ENCODE assay signal across 12 cellular contexts in the genomic region with DNA sequence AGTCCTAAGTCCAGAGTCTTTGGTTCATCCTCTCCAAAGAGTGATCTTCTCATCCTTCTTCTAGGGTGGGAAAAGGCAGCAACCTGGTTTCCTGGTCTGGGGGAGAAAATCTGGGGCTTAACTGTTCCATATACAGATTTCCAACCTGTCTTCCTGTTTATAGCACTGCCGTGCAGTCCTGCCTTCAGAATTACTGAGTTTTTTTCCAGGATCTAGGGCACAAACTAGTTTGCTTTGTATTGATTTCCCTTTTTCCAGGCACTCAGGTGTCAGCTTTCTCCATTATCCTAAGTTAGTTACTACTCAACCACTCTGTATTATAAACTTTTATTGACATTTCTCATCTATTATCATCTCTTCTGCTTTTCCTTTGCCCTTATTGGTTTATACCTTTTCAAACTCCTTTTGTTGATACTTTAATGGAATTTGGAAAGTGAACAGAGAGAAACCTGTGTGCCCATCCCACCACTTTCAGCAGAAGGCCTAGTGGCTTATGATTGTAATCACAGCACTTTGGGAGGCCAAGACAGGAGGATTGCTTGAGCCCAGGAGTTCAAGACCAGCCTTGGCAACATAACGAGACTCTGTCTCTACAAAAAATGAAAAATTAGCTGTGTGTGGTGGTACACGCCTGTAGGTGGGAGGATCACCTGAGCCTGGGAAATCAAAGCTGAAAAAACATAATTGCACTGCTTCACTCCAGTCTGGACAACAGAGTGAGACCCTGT. TPM values are rescaled to one million over a fixed set of nuclear protein-coding genes. Genes with fewer than 3 reads are reported as not detected.
DNase-seq lines count a peak whose midpoint lies in the region; ATAC-seq and TF ChIP-seq lines count a peak whose summit lies in the region.
"Had no signal": no experiment of that assay in that cellular context is flagged by ENCODE, and none has a peak within 500 bp of the region (broad histone marks: within the 10 kb centered on the region; RNA-seq: fewer than 3 reads in every experiment).

No MANE protein-coding gene starts in this region.

- H3K27me3 Mint-ChIP-seq in GM23338 (ENCODE audit: insufficient read depth, low read depth, poor library complexity) (peaks cover 2% of the 10 kb centered on the region), HFFc6 (ENCODE audit: insufficient read depth) (peaks cover 38% of the 10 kb centered on the region)
- H3K27me3 Mint-ChIP-seq: B cell had no signal

- H3K36me3 Mint-ChIP-seq in GM23338 (ENCODE audit: low read depth), result no peaks in the 10 kb centered on the region
- no peaks in the 10 kb centered on the region for H3K36me3 Mint-ChIP-seq in HFFc6 (ENCODE audit: low read depth)

- H4K20me1 ChIP-seq in GM23338 (replicated peaks; ENCODE audit: insufficient read depth), result no peaks in the 10 kb centered on the region

- no peaks in the 10 kb centered on the region for H3K27me3 ChIP-seq in GM23338 (ENCODE audit: insufficient read depth)
- no peaks in the 10 kb centered on the region for H3K27me3 ChIP-seq in body of pancreas
- no peaks in the 10 kb centered on the region for H3K27me3 ChIP-seq in liver (ENCODE audit: control insufficient read depth in 4 of 4, insufficient read depth in 4 of 4, low read length in 3 of 4)

- H3K4me3 Mint-ChIP-seq in GM23338 (no peak overlapping the region), HFFc6 (no peak overlapping the region)
- H3K4me3 Mint-ChIP-seq: B cell, H9 had no signal

- intact Hi-C loops in body of pancreas (cut with DNase I), result no loop called here

- no peaks in the 10 kb centered on the region for H3K9me2 ChIP-seq in GM23338 (ENCODE audit: insufficient read depth)

- H3K4me1 Mint-ChIP-seq in GM23338 (peaks cover 13% of the 10 kb centered on the region), HFFc6 (ENCODE audit: low read depth) (no peaks in the 10 kb centered on the region; the same call in 1 of the 2 replicates)

- H3K27ac Mint-ChIP-seq in GM23338 (no peak overlapping the region; the same call in 1 of the 2 replicates), HFFc6 (no peak overlapping the region)
- H3K27ac Mint-ChIP-seq: B cell, H9 had no signal

- 34 to 47% methylated on average over 3 of the region's 3 CpGs for WGBS in body of pancreas, 2 donors
- WGBS in liver, result 69% methylated on average over 3 of the region's 3 CpGs

- H3F3A ChIP-seq in GM23338 (replicated peaks; ENCODE audit: low read depth), result no peaks in the 10 kb centered on the region

- H3K4me1 ChIP-seq in GM23338 (ENCODE audit: insufficient read depth) (no peaks in the 10 kb centered on the region), body of pancreas (peaks cover 90% of the 10 kb centered on the region), liver (ENCODE audit: control insufficient read depth in 4 of 4, insufficient read depth in 4 of 4, low read length in 3 of 4) (peaks cover 16 to 57% (median 49%) of the 10 kb centered on the region in 4 donors)

- TF ChIP-seq RAD21 in liver (IDR thresholded peaks at IDR 0.05), result no peak

- no peak overlapping the region for H3K9ac ChIP-seq in liver (ENCODE audit: low read depth in 1 of 2, low read length in 2 of 2)

- H3K27ac ChIP-seq in GM23338 (ENCODE audit: low read depth) (no peak overlapping the region), body of pancreas (peak overlapping the region; percentile 32 to 94 (median 80)), liver (ENCODE audit: low read depth in 1 of 2, low read length in 2 of 2) (peak overlapping the region; percentile 16 to 28)

- H3K36me3 ChIP-seq in GM23338 (ENCODE audit: insufficient read depth) (no peaks in the 10 kb centered on the region), body of pancreas (replicated peaks in 1 of 2; ENCODE audit: insufficient read depth in 1 of 2, low read depth in 2 of 2) (no peaks in the 10 kb centered on the region), liver (ENCODE audit: control insufficient read depth in 4 of 4, insufficient read depth in 3 of 4, low read depth in 1 of 4, low read length in 3 of 4) (no peaks in the 10 kb centered on the region)

- DNase-seq in GM23338 (ENCODE audit: low spot score) (no peak), body of pancreas (no peak), mucosa of gallbladder (ENCODE audit: low spot score) (no peak), HFFc6 (no peak)
- DNase-seq: DMS53, GF-D8, GOT3, H9 had no signal

- H3K9me3 Mint-ChIP-seq in GM23338, result no peaks in the 10 kb centered on the region
- H3K9me3 Mint-ChIP-seq in HFFc6, result no peaks in the 10 kb centered on the region
- H3K9me3 Mint-ChIP-seq: H9 had no signal

- TF ChIP-seq POLR2A in body of pancreas (IDR thresholded peaks at IDR 0.05), result no peak

- no peak overlapping the region for H3K4me2 ChIP-seq in GM23338

- no peaks in the 10 kb centered on the region for H3K9me3 ChIP-seq in body of pancreas
- H3K9me3 ChIP-seq in liver (ENCODE audit: control insufficient read depth in 4 of 4, low read length in 3 of 4), result no peaks in the 10 kb centered on the region

- no peak overlapping the region for H3K4me3 ChIP-seq in GM23338
- H3K4me3 ChIP-seq in body of pancreas, result no peak overlapping the region
- no peak overlapping the region for H3K4me3 ChIP-seq in liver (ENCODE audit: low read depth in 1 of 3, low read length in 3 of 3)

- peak overlapping the region; percentile 77; the same call in 1 of the 2 replicates for H2AFZ ChIP-seq in GM23338

- no peak for ATAC-seq in GM23338
- ATAC-seq in body of pancreas, result no peak
- ATAC-seq in GM18861 (IDR thresholded peaks at IDR 0.05; ENCODE audit: unreplicated experiment), result no peak
- no peak for ATAC-seq in GM21515 (IDR thresholded peaks at IDR 0.05; ENCODE audit: unreplicated experiment)

- no peaks in the 10 kb centered on the region for H3K79me2 ChIP-seq in GM23338 (replicated peaks; ENCODE audit: insufficient read depth)

- TF ChIP-seq CTCF in GM23338 (conservative IDR thresholded peaks at IDR 0.05; ENCODE audit: low read depth in 2 of 2) (no peak), body of pancreas (IDR thresholded peaks at IDR 0.05) (no peak), liver (IDR thresholded peaks at IDR 0.05; ENCODE audit: low read depth, low read length, missing input control) (no peak), HFFc6 (IDR thresholded peaks at IDR 0.05) (no peak)

TF ChIP-seq in GM23338, 12 proteins besides CTCF, POLR2A, EP300 and RAD21 (continues in another document):
- TF ChIP-seq ZNF331 (CRISPR knock-in tag; IDR thresholded peaks at IDR 0.05; ENCODE audit: low read depth) (no peak), STAT1 (IDR thresholded peaks at IDR 0.05; ENCODE audit: unreplicated experiment) (no peak), EZH2 (IDR thresholded peaks at IDR 0.05; ENCODE audit: low read depth, unreplicated experiment) (no peak), POLR2AphosphoS5 (IDR thresholded peaks at IDR 0.05; ENCODE audit: low read depth) (no peak)
- TF ChIP-seq, protein P1, sequence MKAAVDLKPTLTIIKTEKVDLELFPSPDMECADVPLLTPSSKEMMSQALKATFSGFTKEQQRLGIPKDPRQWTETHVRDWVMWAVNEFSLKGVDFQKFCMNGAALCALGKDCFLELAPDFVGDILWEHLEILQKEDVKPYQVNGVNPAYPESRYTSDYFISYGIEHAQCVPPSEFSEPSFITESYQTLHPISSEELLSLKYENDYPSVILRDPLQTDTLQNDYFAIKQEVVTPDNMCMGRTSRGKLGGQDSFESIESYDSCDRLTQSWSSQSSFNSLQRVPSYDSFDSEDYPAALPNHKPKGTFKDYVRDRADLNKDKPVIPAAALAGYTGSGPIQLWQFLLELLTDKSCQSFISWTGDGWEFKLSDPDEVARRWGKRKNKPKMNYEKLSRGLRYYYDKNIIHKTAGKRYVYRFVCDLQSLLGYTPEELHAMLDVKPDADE (IDR thresholded peaks at IDR 0.05), result no peak

TF ChIP-seq in liver, 16 proteins besides CTCF, POLR2A, EP300 and RAD21:
- TF ChIP-seq YY1 (IDR thresholded peaks at IDR 0.05), result peak; percentile 21
- TF ChIP-seq SP1 (IDR thresholded peaks at IDR 0.05), result peak; percentile 15
- TF ChIP-seq FOXA2 (IDR thresholded peaks at IDR 0.05), result no peak
- peak in 1 of 2 donors; percentile 20 for TF ChIP-seq HNF4A (conservative IDR thresholded peaks at IDR 0.05)

RNA-seq across cellular contexts. Expression of gene LYZ, which starts 4.1 kb away (rescaled TPM):
- total RNA-seq in GM23338 (2014; rRNA removed; shearing (Covaris generic)), result not detected in 2 replicates
- polyA plus RNA-seq in GM23338 (2016; fragmentation: Nextera tagmentation; extraction: Ambion mirVana) (0.16 TPM in 1 of 2 replicates, not detected in the other), liver (10 to 100 TPM; 11.5 to 42.3 TPM)
- total RNA-seq in body of pancreas (100 to 1,000 TPM in 1 of 2 donors, 10 to 100 TPM in 1; 18.8 to 118 TPM), liver (100 to 1,000 TPM in 1 of 2 donors, 10 to 100 TPM in 1; 24.7 to 141 TPM), mucosa of gallbladder (1,541 TPM)
- not detected for total RNA-seq in HFFc6 (2021; fragmentation: NEBNext Ultra II Directional; extraction: Animal tissue kit (Norgen Biotek cat#: 25700))
- total RNA-seq: H9 had no signal

RNA-seq across cellular contexts. Expression of gene YEATS4, which starts 15.5 kb away (rescaled TPM):
- total RNA-seq in GM23338 (2014; rRNA removed; shearing (Covaris generic)), result 82.5 and 90.5 TPM in 2 replicates
- polyA plus RNA-seq in GM23338 (2016; fragmentation: Nextera tagmentation; extraction: Ambion mirVana) (64.4 and 64.7 TPM in 2 replicates), liver (10 to 100 TPM in 1 of 2 donors, 1 to 10 TPM in 1; 9.9 to 10.6 TPM)
- total RNA-seq in body of pancreas (10 to 100 TPM; 14.3 to 15.8 TPM), liver (10 to 100 TPM; 20.3 to 23.8 TPM), mucosa of gallbladder (12.7 TPM)
- 10 to 100 TPM in 4 of 6 experiments, 1 to 10 TPM in 2; 7.3 to 11.1 (median 10.4) TPM for total RNA-seq in HFFc6 (2021; fragmentation: NEBNext Ultra II Directional; extraction: Animal tissue kit (Norgen Biotek cat#: 25700))

Comparison
In these comparisons a context has a peak if more than half of its experiments do, and no peak if none do; other contexts are left out.
1. RNA of gene LYZ, which starts 4.1 kb away (total RNA-seq): 1,541 TPM in mucosa of gallbladder (single experiment), 24.7 to 141 TPM in liver and 18.8 to 118 TPM in body of pancreas; not detected in HFFc6 and not detected in GM23338; every median in the first group is over 10 times any median in the second.